21 cellular contexts compared by ENCODE assay signal in genomic region chr17:8466466-8466865, GRCh38. TPM values are rescaled to one million over a fixed set of nuclear protein-coding genes. Genes with fewer than 3 reads are reported as not detected.
A peak's percentile ranks its signal among the peaks of the same experiment; 100 is the strongest.
DNase-seq lines count a peak whose midpoint lies in the region; ATAC-seq and TF ChIP-seq lines count a peak whose summit lies in the region.
"Had no signal": no experiment of that assay in that cellular context is flagged by ENCODE, and none has a peak within 500 bp of the region (broad histone marks: within the 10 kb centered on the region; RNA-seq: fewer than 3 reads in every experiment).

No MANE protein-coding gene starts in this region.

- no peak overlapping the region for H3K27ac ChIP-seq in breast epithelium
- H3K27ac ChIP-seq in upper lobe of right lung: no peak overlapping the region
- H3K27ac ChIP-seq in CD8-positive, alpha-beta memory T cell (ENCODE audit: low read depth, low read length): no peak overlapping the region
- H3K27ac ChIP-seq: 22Rv1 had no signal

- TF ChIP-seq POLR2A in breast epithelium (IDR thresholded peaks at IDR 0.05): no peak

- no peaks in the 10 kb centered on the region for H3K9me3 Mint-ChIP-seq in MCF 10A (ENCODE audit: unreplicated experiment)
- H3K9me3 Mint-ChIP-seq in CD8-positive, alpha-beta memory T cell: no peaks in the 10 kb centered on the region
- H3K9me3 Mint-ChIP-seq: CD4-positive, CD25-positive, alpha-beta regulatory T cell; naive thymus-derived CD4-positive, alpha-beta T cell had no signal

- peaks cover 65% of the 10 kb centered on the region for H3K36me3 Mint-ChIP-seq in MCF 10A (ENCODE audit: insufficient read depth, unreplicated experiment)
- peaks cover 0 to 92% (median 19%) of the 10 kb centered on the region in 3 donors for H3K36me3 Mint-ChIP-seq in CD8-positive, alpha-beta memory T cell

- no peak overlapping the region for H3K4me3 Mint-ChIP-seq in MCF 10A (ENCODE audit: unreplicated experiment)
- H3K4me3 Mint-ChIP-seq in CD8-positive, alpha-beta memory T cell: no peak overlapping the region
- H3K4me3 Mint-ChIP-seq: CD4-positive, CD25-positive, alpha-beta regulatory T cell; naive thymus-derived CD4-positive, alpha-beta T cell had no signal

- POLR2A ChIA-PET in MCF 10A (lab: Yijun Ruan, JAX): no interaction called here
- POLR2A ChIA-PET in CD8-positive, alpha-beta memory T cell (lab: Charles Lee): no interaction called here

- H3K4me3 ChIP-seq in breast epithelium (no peak overlapping the region), astrocyte of the spinal cord (ENCODE audit: low read depth, low read length) (no peak overlapping the region), upper lobe of right lung (no peak overlapping the region)
- H3K4me3 ChIP-seq in CD8-positive, alpha-beta memory T cell (ENCODE audit: low read length): no peak overlapping the region
- H3K4me3 ChIP-seq: heart left ventricle, MG63 had no signal

- H3K4me1 ChIP-seq in breast epithelium: peaks cover 10 to 11% of the 10 kb centered on the region in 2 donors
- peaks cover 18% of the 10 kb centered on the region for H3K4me1 ChIP-seq in upper lobe of right lung
- H3K4me1 ChIP-seq in CD8-positive, alpha-beta memory T cell (ENCODE audit: insufficient read depth, low read length): no peaks in the 10 kb centered on the region

- H3K27ac Mint-ChIP-seq in MCF 10A (ENCODE audit: low read depth, unreplicated experiment): peak overlapping the region; percentile 29
- H3K27ac Mint-ChIP-seq in CD8-positive, alpha-beta memory T cell: no peak overlapping the region

- H3K27me3 Mint-ChIP-seq in MCF 10A (ENCODE audit: insufficient read depth, unreplicated experiment): no peaks in the 10 kb centered on the region
- peaks cover 0 to 1% of the 10 kb centered on the region in 2 donors for H3K27me3 Mint-ChIP-seq in CD8-positive, alpha-beta memory T cell
- H3K27me3 Mint-ChIP-seq: CD4-positive, CD25-positive, alpha-beta regulatory T cell; naive thymus-derived CD4-positive, alpha-beta T cell had no signal

- peaks cover 14% of the 10 kb centered on the region for H3K4me1 Mint-ChIP-seq in MCF 10A (ENCODE audit: insufficient read depth, unreplicated experiment)
- peaks cover 15 to 30% (median 26%) of the 10 kb centered on the region in 3 donors for H3K4me1 Mint-ChIP-seq in CD8-positive, alpha-beta memory T cell

- H3K9me3 ChIP-seq in breast epithelium (no peaks in the 10 kb centered on the region), upper lobe of right lung (no peaks in the 10 kb centered on the region)
- no peaks in the 10 kb centered on the region for H3K9me3 ChIP-seq in CD8-positive, alpha-beta memory T cell (ENCODE audit: low read length)
- H3K9me3 ChIP-seq: heart left ventricle, MG63 had no signal

- peak; percentile 23 for ATAC-seq in upper lobe of right lung
- ATAC-seq: heart left ventricle; naive thymus-derived CD4-positive, alpha-beta T cell had no signal

- CTCF ChIA-PET in MCF 10A (lab: Yijun Ruan, JAX): interaction anchor here (0.7 kb wide), 1 partner anchor 40 kb away, joined by 3 read pairs; no protein-coding TSS in a partner anchor
- CTCF ChIA-PET in CD8-positive, alpha-beta memory T cell (lab: Charles Lee): no interaction called here

- no peaks in the 10 kb centered on the region for H3K27me3 ChIP-seq in breast epithelium
- no peaks in the 10 kb centered on the region for H3K27me3 ChIP-seq in upper lobe of right lung
- no peaks in the 10 kb centered on the region for H3K27me3 ChIP-seq in CD8-positive, alpha-beta memory T cell (ENCODE audit: insufficient read depth, low read length, poor library complexity, severe bottlenecking)
- H3K27me3 ChIP-seq: heart left ventricle, MG63 had no signal

- intact Hi-C loops in MCF 10A (cut with micrococcal nuclease): no loop called here
- intact Hi-C loops in breast epithelium (cut with DNase I; ENCODE audit: low total_unique reads): no loop called here
- intact Hi-C loops in upper lobe of right lung (cut with DNase I): no loop called here

- H3K36me3 ChIP-seq in breast epithelium: no peaks in the 10 kb centered on the region
- peaks cover 71% of the 10 kb centered on the region for H3K36me3 ChIP-seq in upper lobe of right lung
- H3K36me3 ChIP-seq in CD8-positive, alpha-beta memory T cell (ENCODE audit: insufficient read depth, low read length): peaks cover 53% of the 10 kb centered on the region

- DNase-seq in MCF 10A (ENCODE audit: unreplicated experiment) (no peak), breast epithelium (ENCODE audit: low spot score in 2 of 2) (no peak), astrocyte of the spinal cord (ENCODE audit: low read depth, low spot score) (peak; percentile 46), hepatic stellate cell (ENCODE audit: low spot score) (peak; percentile 29), upper lobe of right lung (no peak), NAMALWA (ENCODE audit: low spot score) (no peak), glomerular visceral epithelial cell (ENCODE audit: extremely low spot score) (no peak)
- DNase-seq in CD8-positive, alpha-beta memory T cell: no peak
- DNase-seq: activated CD4-positive, alpha-beta T cell treated with anti-CD3 and anti-CD28 coated beads, Interleukin-2, amount 50 U/mL, for 1 hour; activated CD8-positive, alpha-beta memory T cell treated with anti-CD3 and anti-CD28 coated beads, Interleukin-2, amount 50 U/mL, for 48 hours; activated gamma-delta T cell treated with Interleukin-2 at 50 U/mL for 16 hours; CD4-positive, CD25-positive, alpha-beta regulatory T cell; heart left ventricle; islet precursor cell; MG63; naive thymus-derived CD4-positive, alpha-beta T cell; NCI-H2029 treated with DMSO at 0.1 percent for 48 hours; NCI-H524; SHP77; T-helper 1 cell had no signal

- in situ Hi-C loops in astrocyte of the spinal cord (cut with HindIII; ENCODE audit: low sequenced_read_pairs): no loop called here

- TF ChIP-seq CTCF in MCF 10A (IDR thresholded peaks at IDR 0.05; ENCODE audit: unreplicated experiment) (no peak), breast epithelium (IDR thresholded peaks at IDR 0.05) (no peak), astrocyte of the spinal cord (IDR thresholded peaks at IDR 0.05; ENCODE audit: low read depth, low read length) (no peak), upper lobe of right lung (IDR thresholded peaks at IDR 0.05) (no peak)

- no TSS peak for BruUV-seq in MCF 10A (replicated peaks; lab: Mats Ljungman, UMichigan)

RNA-seq across cellular contexts. Expression of gene NDEL1, which starts 30.8 kb away (rescaled TPM):
- total RNA-seq in MCF 10A (2022) (95.3 and 112 TPM in 2 replicates), breast epithelium (10 to 100 TPM; 51.1 to 80.6 (median 61.4) TPM), upper lobe of right lung (80.6 TPM)
- 10 to 100 TPM; 50.6 to 57.1 TPM for total RNA-seq in CD8-positive, alpha-beta memory T cell
- polyA plus RNA-seq in CD8-positive, alpha-beta memory T cell: 66.6 TPM

Comparison
In these comparisons a context has a peak if more than half of its experiments do, and no peak if none do; other contexts are left out.
1. DNase-seq: peak in astrocyte of the spinal cord (single experiment) and hepatic stellate cell (single experiment); none in MCF 10A (single experiment), breast epithelium (0 of 2), upper lobe of right lung (single experiment), NAMALWA (single experiment), CD8-positive, alpha-beta memory T cell (0 of 5) and glomerular visceral epithelial cell (single experiment).